ENCODE assay signal across 8 cellular contexts in genomic region chr4:55358668-55359067, GRCh38. TPM values are rescaled to one million over a fixed set of nuclear protein-coding genes. Genes with fewer than 3 reads are reported as not detected.
DNase-seq lines count a peak whose midpoint lies in the region; ATAC-seq, FAIRE-seq and TF ChIP-seq lines count a peak whose summit lies in the region.

No MANE protein-coding gene starts in this region.

- CTCF ChIA-PET in endothelial cell of umbilical vein (lab: Charles Lee), result interaction anchor here (1.3 to 1.8 kb wide), 3 partner anchors 13 to 388 kb away, joined by 4 to 7 read pairs (median 4); partner anchors contain the start of gene SRD5A3

- H3K4me1 ChIP-seq in endothelial cell of umbilical vein (ENCODE audit: control insufficient read depth, extremely low read depth, insufficient read depth, low read length) (peaks cover 19% of the 10 kb centered on the region), small intestine (ENCODE audit: control insufficient read depth in 2 of 2, insufficient read depth in 1 of 2, low read depth in 1 of 2, low read length in 1 of 2) (peaks cover 0 to 5% of the 10 kb centered on the region in 2 donors), thyroid gland (no peaks in the 10 kb centered on the region)

- H2AFZ ChIP-seq in endothelial cell of umbilical vein (ENCODE audit: low read depth, low read length), result peak overlapping the region; percentile 31

- H3K4me2 ChIP-seq in endothelial cell of umbilical vein (ENCODE audit: insufficient read depth, low read length), result peak overlapping the region; percentile 77

- H3K27ac ChIP-seq in endothelial cell of umbilical vein (ENCODE audit: insufficient read depth, low read depth, low read length) (peak overlapping the region; percentile 57), small intestine (ENCODE audit: low read depth in 1 of 2, low read length in 1 of 2) (no peak overlapping the region), thyroid gland (no peak overlapping the region)

- POLR2A ChIA-PET in endothelial cell of umbilical vein (lab: Charles Lee), result interaction anchor here (0.6 kb wide), 1 partner anchor 188 kb away, joined by 3 read pairs; the partner anchor contains the start of gene CLOCK

- H3K4me3 ChIP-seq in endothelial cell of umbilical vein (replicated peaks in 1 of 3; ENCODE audit: insufficient read depth in 1 of 3, low read depth in 1 of 3, low read length in 3 of 3) (no peak overlapping the region), small intestine (ENCODE audit: low read depth in 1 of 2, low read length in 2 of 2) (no peak overlapping the region), thyroid gland (replicated peaks in 1 of 3) (no peak overlapping the region)

- intact Hi-C loops in endothelial cell of umbilical vein (cut with micrococcal nuclease) (no loop called here), thyroid gland (cut with DNase I) (no loop called here)

- BruUV-seq in endothelial cell of umbilical vein (replicated peaks; lab: Mats Ljungman, UMichigan), result no TSS peak

- WGBS in small intestine, 3 donors, result 14 to 21% (median 18%) methylated on average over 2 of the region's 2 CpGs
- WGBS in thyroid gland, 2 donors, result 61 to 76% methylated on average over 2 of the region's 2 CpGs

- dilution Hi-C loops in endothelial cell of umbilical vein (cut with MboI; ENCODE audit: extremely low pct_ligation_motif_present, low sequenced_read_pairs), result no loop called here

- H3K36me3 ChIP-seq in endothelial cell of umbilical vein (ENCODE audit: control insufficient read depth in 2 of 2, extremely low read depth in 1 of 2, insufficient read depth in 2 of 2, low read length in 2 of 2) (no peaks in the 10 kb centered on the region), small intestine (ENCODE audit: control insufficient read depth in 2 of 2, insufficient read depth in 2 of 2, low read length in 2 of 2) (no peaks in the 10 kb centered on the region), thyroid gland (peaks cover 0 to 2% of the 10 kb centered on the region in 2 donors)

- DNase-seq in GM04503 (ENCODE audit: low read depth) (peak; percentile 87), NAMALWA (ENCODE audit: low spot score) (peak; percentile 56), endothelial cell of umbilical vein (ENCODE audit: low read depth, low spot score) (peak; percentile 72), small intestine (peak; percentile 83), iPS-NIHi7 (ENCODE audit: extremely low spot score) (no peak), GF-D8 (lab: John Stamatoyannopoulos, UW) (no peak), thyroid gland (no peak)

- peak overlapping the region; percentile 19 for H3K9ac ChIP-seq in endothelial cell of umbilical vein (replicated peaks; ENCODE audit: extremely low read depth, insufficient read depth, low read length)

- no peak for TF ChIP-seq POLR2A in endothelial cell of umbilical vein (IDR thresholded peaks at IDR 0.05; ENCODE audit: low read depth, low read length)
- TF ChIP-seq POLR2A in thyroid gland (IDR thresholded peaks at IDR 0.05), result no peak

- TF ChIP-seq CTCF in endothelial cell of umbilical vein (IDR thresholded peaks at IDR 0.05; ENCODE audit: extremely low read depth in 1 of 2, insufficient read depth in 1 of 2, low read depth in 1 of 2, low read length in 2 of 2) (no peak), thyroid gland (IDR thresholded peaks at IDR 0.05) (no peak)

- H3K79me2 ChIP-seq in endothelial cell of umbilical vein (ENCODE audit: control insufficient read depth, insufficient read depth, low read length), result no peaks in the 10 kb centered on the region

- FAIRE-seq in endothelial cell of umbilical vein (lab: Jason Lieb, UNC) (peak; percentile 87), small intestine (lab: Jason Lieb, UNC) (no peak)

- H3K27me3 ChIP-seq in endothelial cell of umbilical vein (ENCODE audit: control insufficient read depth in 2 of 2, insufficient read depth in 2 of 2, low read length in 2 of 2) (no peaks in the 10 kb centered on the region), small intestine (ENCODE audit: control insufficient read depth in 2 of 2, insufficient read depth in 2 of 2, low read length in 2 of 2) (no peaks in the 10 kb centered on the region), thyroid gland (no peaks in the 10 kb centered on the region)

- peak; percentile 78 for ATAC-seq in GM21723 (IDR thresholded peaks at IDR 0.05; ENCODE audit: unreplicated experiment)

- no peaks in the 10 kb centered on the region for H3K9me1 ChIP-seq in endothelial cell of umbilical vein (replicated peaks; ENCODE audit: control insufficient read depth, extremely low read depth, insufficient read depth, low read length)

- H3K9me3 ChIP-seq in endothelial cell of umbilical vein (replicated peaks; ENCODE audit: control insufficient read depth, insufficient read depth, low read length) (no peaks in the 10 kb centered on the region), small intestine (ENCODE audit: control insufficient read depth, low read depth) (no peaks in the 10 kb centered on the region), thyroid gland (no peaks in the 10 kb centered on the region)

- H4K20me1 ChIP-seq in endothelial cell of umbilical vein (replicated peaks; ENCODE audit: control insufficient read depth, extremely low read depth, insufficient read depth, low read length), result no peaks in the 10 kb centered on the region

TF ChIP-seq in endothelial cell of umbilical vein, 7 proteins besides CTCF, POLR2A, EP300 and RAD21:
- TF ChIP-seq JUN (IDR thresholded peaks at IDR 0.05; ENCODE audit: borderline replicate concordance, insufficient read depth, insufficient read length, low read depth) (peak; percentile 74), GATA2 (IDR thresholded peaks at IDR 0.05; ENCODE audit: insufficient read depth, insufficient read length, low read depth, low read length) (no peak), FOS (IDR thresholded peaks at IDR 0.05; ENCODE audit: borderline replicate concordance, insufficient read depth, low read length) (peak; percentile 76)

RNA-seq across cellular contexts. Expression of gene SRD5A3, which starts 12.6 kb away (rescaled TPM):
- total RNA-seq in endothelial cell of umbilical vein (24.3 and 30.4 TPM in 2 replicates), thyroid gland (10 to 100 TPM in 1 of 4 donors, 1 to 10 TPM in 3; 2.7 to 12.0 (median 7.0) TPM)
- polyA plus RNA-seq in endothelial cell of umbilical vein (23.6 and 29.0 TPM in 2 replicates), small intestine (1 to 10 TPM; 4.6 to 9.8 (median 9.1) TPM)
- 19.4 and 22.3 TPM in 2 replicates for polyA plus RNA-seq in endothelial cell of umbilical vein (2011; cell fraction: cytosol; rRNA removed)
- 8.9 and 9.2 TPM in 2 replicates for polyA plus RNA-seq in endothelial cell of umbilical vein (2011; cell fraction: nucleus; rRNA removed)
- 17.0 and 23.7 TPM in 2 replicates for polyA plus RNA-seq in endothelial cell of umbilical vein (2012)
- polyA minus RNA-seq in endothelial cell of umbilical vein, result 36.5 and 44.5 TPM in 2 replicates
- polyA minus RNA-seq in endothelial cell of umbilical vein (2011; cell fraction: cytosol; rRNA and poly(A)+ RNA removed), result 16.2 TPM
- polyA minus RNA-seq in endothelial cell of umbilical vein (2011; cell fraction: nucleus; rRNA and poly(A)+ RNA removed), result 4.1 and 4.4 TPM in 2 replicates

RNA-seq across cellular contexts. Expression of gene TMEM165, which starts 37.1 kb away (rescaled TPM):
- total RNA-seq in endothelial cell of umbilical vein (159 and 177 TPM in 2 replicates), thyroid gland (100 to 1,000 TPM; 175 to 226 (median 189) TPM)
- polyA plus RNA-seq in endothelial cell of umbilical vein (144 and 188 TPM in 2 replicates), small intestine (10 to 100 TPM; 26.7 to 52.4 (median 27.7) TPM)
- 71.6 and 82.9 TPM in 2 replicates for polyA plus RNA-seq in endothelial cell of umbilical vein (2011; cell fraction: cytosol; rRNA removed)
- polyA plus RNA-seq in endothelial cell of umbilical vein (2011; cell fraction: nucleus; rRNA removed), result 224 and 301 TPM in 2 replicates
- polyA plus RNA-seq in endothelial cell of umbilical vein (2012), result 67.9 and 96.6 TPM in 2 replicates
- 376 and 416 TPM in 2 replicates for polyA minus RNA-seq in endothelial cell of umbilical vein
- polyA minus RNA-seq in endothelial cell of umbilical vein (2011; cell fraction: cytosol; rRNA and poly(A)+ RNA removed), result 58.4 TPM
- polyA minus RNA-seq in endothelial cell of umbilical vein (2011; cell fraction: nucleus; rRNA and poly(A)+ RNA removed), result 216 and 313 TPM in 2 replicates

Comparison
In these comparisons a context has a peak if more than half of its experiments do, and no peak if none do; other contexts are left out.
1. DNase-seq: peak in GM04503 (single experiment), NAMALWA (single experiment), endothelial cell of umbilical vein (single experiment) and small intestine (single experiment); none in iPS-NIHi7 (single experiment), GF-D8 (single experiment) and thyroid gland (0 of 2).